In genomic region chr15:67253103-67253502, GRCh38 we compare ENCODE assay signal across 10 cellular contexts. TPM values are rescaled to one million over a fixed set of nuclear protein-coding genes. Genes with fewer than 3 reads are reported as not detected.
DNase-seq lines count a peak whose midpoint lies in the region; ATAC-seq and TF ChIP-seq lines count a peak whose summit lies in the region.
"Had no signal": no experiment of that assay in that cellular context is flagged by ENCODE, and none has a peak within 500 bp of the region (broad histone marks: within the 10 kb centered on the region; RNA-seq: fewer than 3 reads in every experiment).

No MANE protein-coding gene starts in this region.

- H3K79me2 ChIP-seq in hepatocyte = peaks cover 56% of the 10 kb centered on the region

- no peak overlapping the region for H3K4me3 ChIP-seq in hepatocyte

- H3K27ac ChIP-seq in hepatocyte = peak overlapping the region; percentile 94

- no peaks in the 10 kb centered on the region for H3K27me3 ChIP-seq in hepatocyte

- no peak for DNase-seq in activated CD4-positive, alpha-beta T cell treated with anti-CD3 and anti-CD28 coated beads, Interleukin-2, amount 10 ng/mL, durations not matched to agents 24 days and 14 days
- no peak for DNase-seq in activated CD4-positive, alpha-beta T cell treated with anti-CD3 and anti-CD28 coated beads for 48 hours
- no peak for DNase-seq in activated CD4-positive, alpha-beta memory T cell treated with anti-CD3 and anti-CD28 coated beads, Interleukin-2, amount 10 ng/mL, durations not matched to agents 7 days and 5 days
- DNase-seq in hepatocyte (ENCODE audit: low spot score) (no peak), islet precursor cell (no peak)
- DNase-seq in stimulated activated naive B cell treated with anti-CD40 and anti-IgM and Interleukin-4, amounts not matched to agents 10 μg/mL and 1 μg/mL and 100 μg/mL, for 72 hours = no peak
- DNase-seq in stimulated activated naive CD4-positive, alpha-beta T cell treated with Interleukin-2 at 50 U/mL for 16 hours (lab: John Stamatoyannopoulos, UW) = no peak
- DNase-seq: NCI-H2081 treated with DMSO at 0.1 percent for 48 hours had no signal

- peak overlapping the region; percentile 99 for H3K4me3 Mint-ChIP-seq in activated CD4-positive, alpha-beta T cell treated with anti-CD3 and anti-CD28 coated beads, Interleukin-2, amount 10 ng/mL, durations not matched to agents 24 days and 14 days
- peak overlapping the region; percentile 99 for H3K4me3 Mint-ChIP-seq in activated CD4-positive, alpha-beta memory T cell treated with anti-CD3 and anti-CD28 coated beads, Interleukin-2, amount 10 ng/mL, durations not matched to agents 7 days and 5 days
- H3K4me3 Mint-ChIP-seq in stimulated activated naive B cell treated with anti-CD40 and anti-IgM and Interleukin-4, amounts not matched to agents 10 μg/mL and 1 μg/mL and 100 μg/mL, for 72 hours = peak overlapping the region; percentile 87 to 97

- WGBS in hepatocyte (ENCODE audit: low lambda C conversion rate, missing lambda C conversion rate) = 90% methylated on average over 11 of the region's 12 CpGs

- H3K27ac Mint-ChIP-seq in activated CD4-positive, alpha-beta T cell treated with anti-CD3 and anti-CD28 coated beads, Interleukin-2, amount 10 ng/mL, durations not matched to agents 24 days and 14 days = peak overlapping the region; percentile 98
- H3K27ac Mint-ChIP-seq in activated CD4-positive, alpha-beta memory T cell treated with anti-CD3 and anti-CD28 coated beads, Interleukin-2, amount 10 ng/mL, durations not matched to agents 7 days and 5 days = peak overlapping the region; percentile 97
- H3K27ac Mint-ChIP-seq in stimulated activated naive B cell treated with anti-CD40 and anti-IgM and Interleukin-4, amounts not matched to agents 10 μg/mL and 1 μg/mL and 100 μg/mL, for 72 hours = peak overlapping the region; percentile 65

- H3K4me1 Mint-ChIP-seq in activated CD4-positive, alpha-beta T cell treated with anti-CD3 and anti-CD28 coated beads, Interleukin-2, amount 10 ng/mL, durations not matched to agents 24 days and 14 days = peaks cover 30% of the 10 kb centered on the region
- H3K4me1 Mint-ChIP-seq in activated CD4-positive, alpha-beta memory T cell treated with anti-CD3 and anti-CD28 coated beads, Interleukin-2, amount 10 ng/mL, durations not matched to agents 7 days and 5 days = peaks cover 45% of the 10 kb centered on the region
- H3K4me1 Mint-ChIP-seq in stimulated activated naive B cell treated with anti-CD40 and anti-IgM and Interleukin-4, amounts not matched to agents 10 μg/mL and 1 μg/mL and 100 μg/mL, for 72 hours = peaks cover 17 to 44% of the 10 kb centered on the region in 2 donors

- no peak overlapping the region for H2AFZ ChIP-seq in hepatocyte

- intact Hi-C loops in activated CD4-positive, alpha-beta T cell treated with anti-CD3 and anti-CD28 coated beads, Interleukin-2, amount 10 ng/mL, durations not matched to agents 24 days and 14 days (cut with micrococcal nuclease) = loop anchor here (5.0 kb wide), 2 partner anchors 186 to 284 kb away; partner anchors contain the start of gene SMAD3

- no peaks in the 10 kb centered on the region for H3K9me3 Mint-ChIP-seq in activated CD4-positive, alpha-beta T cell treated with anti-CD3 and anti-CD28 coated beads, Interleukin-2, amount 10 ng/mL, durations not matched to agents 24 days and 14 days
- H3K9me3 Mint-ChIP-seq in activated CD4-positive, alpha-beta memory T cell treated with anti-CD3 and anti-CD28 coated beads, Interleukin-2, amount 10 ng/mL, durations not matched to agents 7 days and 5 days = no peaks in the 10 kb centered on the region
- H3K9me3 Mint-ChIP-seq in stimulated activated naive B cell treated with anti-CD40 and anti-IgM and Interleukin-4, amounts not matched to agents 10 μg/mL and 1 μg/mL and 100 μg/mL, for 72 hours = no peaks in the 10 kb centered on the region

- H3K4me1 ChIP-seq in hepatocyte (ENCODE audit: insufficient read depth) = peaks cover 9% of the 10 kb centered on the region

- POLR2A ChIA-PET in activated CD4-positive, alpha-beta memory T cell treated with anti-CD3 and anti-CD28 coated beads, Interleukin-2, amount 10 ng/mL, durations not matched to agents 7 days and 5 days (lab: Charles Lee) = interaction anchor here (1.8 kb wide), 2 partner anchors 9 to 12 kb away, joined by 13 to 26 read pairs; no protein-coding TSS in a partner anchor

- TF ChIP-seq CTCF in hepatocyte (IDR thresholded peaks at IDR 0.05; ENCODE audit: poor library complexity) = no peak

- H3K4me2 ChIP-seq in hepatocyte = peak overlapping the region; percentile 77

- peaks cover 3% of the 10 kb centered on the region for H3K36me3 Mint-ChIP-seq in activated CD4-positive, alpha-beta T cell treated with anti-CD3 and anti-CD28 coated beads, Interleukin-2, amount 10 ng/mL, durations not matched to agents 24 days and 14 days (ENCODE audit: low read depth)
- H3K36me3 Mint-ChIP-seq in activated CD4-positive, alpha-beta memory T cell treated with anti-CD3 and anti-CD28 coated beads, Interleukin-2, amount 10 ng/mL, durations not matched to agents 7 days and 5 days (ENCODE audit: low read depth) = peaks cover 34% of the 10 kb centered on the region
- H3K36me3 Mint-ChIP-seq in stimulated activated naive B cell treated with anti-CD40 and anti-IgM and Interleukin-4, amounts not matched to agents 10 μg/mL and 1 μg/mL and 100 μg/mL, for 72 hours = peaks cover 9 to 13% of the 10 kb centered on the region in 2 donors

- H3K27me3 Mint-ChIP-seq in activated CD4-positive, alpha-beta T cell treated with anti-CD3 and anti-CD28 coated beads, Interleukin-2, amount 10 ng/mL, durations not matched to agents 24 days and 14 days = peaks cover 15% of the 10 kb centered on the region
- peaks cover 13% of the 10 kb centered on the region for H3K27me3 Mint-ChIP-seq in activated CD4-positive, alpha-beta memory T cell treated with anti-CD3 and anti-CD28 coated beads, Interleukin-2, amount 10 ng/mL, durations not matched to agents 7 days and 5 days
- H3K27me3 Mint-ChIP-seq in stimulated activated naive B cell treated with anti-CD40 and anti-IgM and Interleukin-4, amounts not matched to agents 10 μg/mL and 1 μg/mL and 100 μg/mL, for 72 hours = peaks cover 0 to 5% of the 10 kb centered on the region in 2 donors

- no peaks in the 10 kb centered on the region for H4K20me1 ChIP-seq in hepatocyte (ENCODE audit: insufficient read depth, poor library complexity, severe bottlenecking)

- CTCF ChIA-PET in activated CD4-positive, alpha-beta memory T cell treated with anti-CD3 and anti-CD28 coated beads, Interleukin-2, amount 10 ng/mL, durations not matched to agents 7 days and 5 days (lab: Charles Lee) = interaction anchor here (0.7 to 3.2 kb wide), 2 partner anchors 13 to 583 kb away, joined by 3 to 19 read pairs; no protein-coding TSS in a partner anchor

- no peaks in the 10 kb centered on the region for H3K9me3 ChIP-seq in hepatocyte (ENCODE audit: low read depth)
- H3K9me3 ChIP-seq: mucosa of descending colon had no signal

- no peak for ATAC-seq in stimulated activated naive B cell treated with anti-CD40 and anti-IgM and Interleukin-4, amounts not matched to agents 10 μg/mL and 1 μg/mL and 100 μg/mL, for 72 hours (replicated peaks)
- no peak for ATAC-seq in GM21526 (IDR thresholded peaks at IDR 0.05; ENCODE audit: low FRiP score, unreplicated experiment)

- H3K36me3 ChIP-seq in hepatocyte (replicated peaks; ENCODE audit: insufficient read depth, low read depth) = no peaks in the 10 kb centered on the region

- H3K9me2 ChIP-seq in hepatocyte (replicated peaks; ENCODE audit: insufficient read depth) = no peaks in the 10 kb centered on the region

RNA-seq across cellular contexts. Expression of gene AAGAB, which starts 1.4 kb away (rescaled TPM):
- 44.9 and 48.6 TPM in 2 replicates for total RNA-seq in activated CD4-positive, alpha-beta T cell treated with anti-CD3 and anti-CD28 coated beads, Interleukin-2, amount 10 ng/mL, durations not matched to agents 24 days and 14 days
- 10 to 100 TPM; 50.4 to 51.2 TPM for total RNA-seq in activated CD4-positive, alpha-beta memory T cell treated with anti-CD3 and anti-CD28 coated beads, Interleukin-2, amount 10 ng/mL, durations not matched to agents 7 days and 5 days
- total RNA-seq in hepatocyte = 30.8 and 32.0 TPM in 2 replicates
- 25.7 and 36.2 TPM in 2 replicates for polyA plus RNA-seq in hepatocyte

RNA-seq across cellular contexts. Expression of gene IQCH, which starts 1.5 kb away (rescaled TPM):
- total RNA-seq in activated CD4-positive, alpha-beta T cell treated with anti-CD3 and anti-CD28 coated beads, Interleukin-2, amount 10 ng/mL, durations not matched to agents 24 days and 14 days = 0.70 and 1.6 TPM in 2 replicates
- under 1 TPM; 0.78 to 0.98 TPM for total RNA-seq in activated CD4-positive, alpha-beta memory T cell treated with anti-CD3 and anti-CD28 coated beads, Interleukin-2, amount 10 ng/mL, durations not matched to agents 7 days and 5 days
- total RNA-seq in hepatocyte = 0.24 and 1.0 TPM in 2 replicates
- polyA plus RNA-seq in hepatocyte = 0.76 and 1.4 TPM in 2 replicates
